Comparison of ENCODE assay signal across 7 cellular contexts in genomic region chr3:152071924-152072323, GRCh38.
A peak's percentile ranks its signal among the peaks of the same experiment; 100 is the strongest.
DNase-seq lines count a peak whose midpoint lies in the region; ATAC-seq and TF ChIP-seq lines count a peak whose summit lies in the region.

No MANE protein-coding gene starts in this region.

- H3K9me3 Mint-ChIP-seq in progenitor cell of endocrine pancreas (ENCODE audit: low read depth) = no peaks in the 10 kb centered on the region

- H3K36me3 Mint-ChIP-seq in progenitor cell of endocrine pancreas (ENCODE audit: insufficient read depth) = no peaks in the 10 kb centered on the region

- no peaks in the 10 kb centered on the region for H3K4me1 Mint-ChIP-seq in progenitor cell of endocrine pancreas (ENCODE audit: low read depth)

- H4K20me1 ChIP-seq in HCT116 (ENCODE audit: insufficient read depth) = no peaks in the 10 kb centered on the region

- H3K9me2 ChIP-seq in HCT116 (ENCODE audit: insufficient read depth) = no peaks in the 10 kb centered on the region

- TF ChIP-seq CTCF in HCT116 (IDR thresholded peaks at IDR 0.05 in 2 of 3, conservative IDR thresholded peaks at IDR 0.05 in 1 of 3; ENCODE audit: borderline replicate concordance in 1 of 3, insufficient read depth in 1 of 3, low read depth in 2 of 3, low read length in 2 of 3) = peak in 2 of 3 experiments; percentile 11 to 24; a peak in 1 of 6 replicates
- peak; percentile 45 for TF ChIP-seq CTCF in progenitor cell of endocrine pancreas (IDR thresholded peaks at IDR 0.05; ENCODE audit: unreplicated experiment)

- POLR2A ChIA-PET in HCT116 (lab: Charles Lee) = no interaction called here

- H3K4me2 ChIP-seq in HCT116 (ENCODE audit: low read length) = no peak overlapping the region

- CTCF ChIA-PET in HCT116 (lab: Charles Lee) = interaction anchor here (0.9 to 1.2 kb wide), 4 partner anchors 10 to 400 kb away, joined by 3 to 5 read pairs (median 4); no protein-coding TSS in a partner anchor

- H3K4me1 ChIP-seq in HCT116 (ENCODE audit: control insufficient read depth in 1 of 2, insufficient read depth in 2 of 2, low read length in 2 of 2) = no peaks in the 10 kb centered on the region

- RAD21 ChIA-PET in HCT116 (lab: Charles Lee; ENCODE audit: low non-redundant PET in 1 of 2, low total read pairs in 2 of 2, uncharacterized antibody in 2 of 2, unreplicated experiment in 2 of 2) = no interaction called here

- peak; percentile 45 for TF ChIP-seq RAD21 in HCT116 (IDR thresholded peaks at IDR 0.05; ENCODE audit: low read depth)

- peaks cover 0 to 4% of the 10 kb centered on the region in 2 experiments; a peak in 1 of 4 replicates for H3K9me3 ChIP-seq in HCT116 (ENCODE audit: control insufficient read depth in 1 of 2, insufficient read depth in 1 of 2, low read depth in 1 of 2, low read length in 2 of 2)

- H3K27me3 Mint-ChIP-seq in progenitor cell of endocrine pancreas = no peaks in the 10 kb centered on the region

- H3K27me3 ChIP-seq in HCT116 (ENCODE audit: insufficient read depth, low read length) = no peaks in the 10 kb centered on the region

- no TSS peak for BruUV-seq in HCT116 (replicated peaks; lab: Mats Ljungman, UMichigan)

- H3K79me2 ChIP-seq in HCT116 (ENCODE audit: insufficient read depth, low read length) = no peaks in the 10 kb centered on the region

- no peak overlapping the region for H3K4me3 ChIP-seq in HCT116 (replicated peaks in 1 of 2; ENCODE audit: low read depth in 1 of 2, low read length in 2 of 2)

- H3K27ac Mint-ChIP-seq in progenitor cell of endocrine pancreas = no peak overlapping the region

- H3K9ac ChIP-seq in HCT116 (ENCODE audit: low read length) = no peak overlapping the region

- H3K36me3 ChIP-seq in HCT116 (ENCODE audit: control insufficient read depth in 1 of 2, insufficient read depth in 2 of 2, low read length in 2 of 2) = no peaks in the 10 kb centered on the region

- H2AFZ ChIP-seq in HCT116 (ENCODE audit: low read depth, low read length, poor library complexity, severe bottlenecking) = no peak overlapping the region

- DNase-seq in ELF-1 (ENCODE audit: low read depth, low spot score) (peak; percentile 5), HCT116 (ENCODE audit: low read depth, low spot score) (peak; percentile 1), RPMI8226 (peak; percentile 59), fibroblast of gingiva (ENCODE audit: low read depth) (peak; percentile 49), progenitor cell of endocrine pancreas (ENCODE audit: low spot score, unreplicated experiment) (no peak), NCI-H1048 (lab: John Stamatoyannopoulos, UW) (no peak)

- H3K27ac ChIP-seq in HCT116 (ENCODE audit: low read depth, low read length) = no peak overlapping the region

- intact Hi-C loops in HCT116 (cut with micrococcal nuclease) = loop anchor here (2.0 kb wide), 1 partner anchor 373 kb away; no protein-coding TSS in a partner anchor

- H3K4me3 Mint-ChIP-seq in progenitor cell of endocrine pancreas (ENCODE audit: low read depth) = no peak overlapping the region

- TF ChIP-seq POLR2A in HCT116 (IDR thresholded peaks at IDR 0.05; ENCODE audit: borderline replicate concordance, extremely low read depth, insufficient read depth, insufficient read length) = no peak

- ATAC-seq in HCT116 (peak; percentile 61; the same call in 1 of the 2 replicates), HG02763 (IDR thresholded peaks at IDR 0.05; ENCODE audit: unreplicated experiment) (no peak)

TF ChIP-seq in HCT116, 20 proteins besides CTCF, POLR2A, EP300 and RAD21:
- TF ChIP-seq SIN3A (IDR thresholded peaks at IDR 0.05; ENCODE audit: low read depth) (no peak), EZH2 (IDR thresholded peaks at IDR 0.05) (no peak), SP1 (IDR thresholded peaks at IDR 0.05; ENCODE audit: low read depth) (no peak), ZNF274 (IDR thresholded peaks at IDR 0.05; ENCODE audit: low read depth, low read length) (no peak), EGR1 (IDR thresholded peaks at IDR 0.05; ENCODE audit: low read depth) (no peak), EZH2phosphoT487 (IDR thresholded peaks at IDR 0.05; ENCODE audit: borderline replicate concordance) (no peak), ELF1 (IDR thresholded peaks at IDR 0.05; ENCODE audit: borderline replicate concordance, low read depth) (no peak), FOSL1 (IDR thresholded peaks at IDR 0.05; ENCODE audit: low read depth) (no peak), ZFX (IDR thresholded peaks at IDR 0.05) (no peak)

Comparison
In these comparisons a context has a peak if more than half of its experiments do, and no peak if none do; other contexts are left out.
1. DNase-seq: peak in ELF-1 (single experiment), HCT116 (single experiment), RPMI8226 (single experiment) and fibroblast of gingiva (single experiment); none in progenitor cell of endocrine pancreas (single experiment) and NCI-H1048 (single experiment).